1 cellular context compared by ENCODE assay signal in genomic region chr12:124195226-124195938, GRCh38.
TF ChIP-seq lines count a peak whose summit lies in the region.

No MANE protein-coding gene starts in this region.

TF ChIP-seq in HepG2, 621 proteins besides CTCF, POLR2A, EP300 and RAD21 (continued from another document):
- TF ChIP-seq ZNF142 (CRISPR knock-in tag; IDR thresholded peaks at IDR 0.05) = no peak
- no peak for TF ChIP-seq ZKSCAN8 (CRISPR knock-in tag; IDR thresholded peaks at IDR 0.05; ENCODE audit: borderline replicate concordance)
